ENCODE assay signal across 11 cellular contexts in genomic region chr6:39335780-39336541, GRCh38. TPM values are rescaled to one million over a fixed set of nuclear protein-coding genes. Genes with fewer than 3 reads are reported as not detected.
DNase-seq lines count a peak whose midpoint lies in the region; ATAC-seq and TF ChIP-seq lines count a peak whose summit lies in the region.
"Had no signal": no experiment of that assay in that cellular context is flagged by ENCODE, and none has a peak within 500 bp of the region (broad histone marks: within the 10 kb centered on the region; RNA-seq: fewer than 3 reads in every experiment).

No MANE protein-coding gene starts in this region.

- DNase-seq in Right ventricle myocardium superior: peak; percentile 52
- DNase-seq in left ventricle myocardium inferior: no peak
- DNase-seq in NB4 (ENCODE audit: low read depth): peak; percentile 59
- DNase-seq in chondrocyte (ENCODE audit: low spot score): peak; percentile 62
- DNase-seq in upper lobe of right lung: no peak
- DNase-seq in activated CD8-positive, alpha-beta memory T cell treated with anti-CD3 and anti-CD28 coated beads, Interleukin-2, amount 50 U/mL, for 48 hours: no peak
- no peak for DNase-seq in D341Med (ENCODE audit: low spot score)
- DNase-seq: BE2C had no signal

- H3K27me3 ChIP-seq in left ventricle myocardium inferior (ENCODE audit: low read depth) (peaks cover 49% of the 10 kb centered on the region), upper lobe of right lung (no peaks in the 10 kb centered on the region)
- H3K27me3 ChIP-seq: BE2C had no signal

- ATAC-seq in Right ventricle myocardium superior (ENCODE audit: poor library complexity) (no peak), upper lobe of right lung (peak; percentile 44), HG03135 (IDR thresholded peaks at IDR 0.05; ENCODE audit: unreplicated experiment) (no peak)
- ATAC-seq: left colon had no signal

- no peaks in the 10 kb centered on the region for H3K9me3 Mint-ChIP-seq in chondrocyte (ENCODE audit: low read depth)
- H3K9me3 Mint-ChIP-seq: activated naive CD4-positive, alpha-beta T cell treated with anti-CD3 and anti-CD28 coated beads, Interleukin-2, amount 50 U/mL, for 72 hours had no signal

- TF ChIP-seq CTCF in left ventricle myocardium inferior (IDR thresholded peaks at IDR 0.05; ENCODE audit: borderline replicate concordance): no peak
- TF ChIP-seq CTCF in NB4 (IDR thresholded peaks at IDR 0.05; ENCODE audit: low read depth, low read length): no peak
- TF ChIP-seq CTCF in chondrocyte (IDR thresholded peaks at IDR 0.05): no peak
- TF ChIP-seq CTCF in upper lobe of right lung (IDR thresholded peaks at IDR 0.05): no peak

- intact Hi-C loops in Right ventricle myocardium superior (cut with DNase I) (no loop called here), left ventricle myocardium inferior (cut with micrococcal nuclease) (no loop called here), upper lobe of right lung (cut with DNase I) (no loop called here)

- no peak overlapping the region for H3K27ac Mint-ChIP-seq in chondrocyte (ENCODE audit: unreplicated experiment)
- H3K27ac Mint-ChIP-seq: activated naive CD4-positive, alpha-beta T cell treated with anti-CD3 and anti-CD28 coated beads, Interleukin-2, amount 50 U/mL, for 72 hours had no signal

- H3K4me3 ChIP-seq in left ventricle myocardium inferior (no peak overlapping the region), NB4 (ENCODE audit: low read depth, low read length) (no peak overlapping the region), upper lobe of right lung (no peak overlapping the region)

- H3K9me3 ChIP-seq in left ventricle myocardium inferior (replicated peaks): no peaks in the 10 kb centered on the region
- no peaks in the 10 kb centered on the region for H3K9me3 ChIP-seq in upper lobe of right lung
- H3K9me3 ChIP-seq: BE2C had no signal

- H3K36me3 Mint-ChIP-seq in chondrocyte (ENCODE audit: low read depth): no peaks in the 10 kb centered on the region
- H3K36me3 Mint-ChIP-seq: activated naive CD4-positive, alpha-beta T cell treated with anti-CD3 and anti-CD28 coated beads, Interleukin-2, amount 50 U/mL, for 72 hours had no signal

- H3K4me1 ChIP-seq in left ventricle myocardium inferior (peaks cover 12% of the 10 kb centered on the region), upper lobe of right lung (peaks cover 22% of the 10 kb centered on the region)
- H3K4me1 ChIP-seq: BE2C had no signal

- no peak for TF ChIP-seq POLR2A in NB4 (IDR thresholded peaks at IDR 0.05; ENCODE audit: extremely low read depth, insufficient read length)

- H3K27ac ChIP-seq in left ventricle myocardium inferior (replicated peaks) (no peak overlapping the region), upper lobe of right lung (no peak overlapping the region)

- H3K27me3 Mint-ChIP-seq in chondrocyte (ENCODE audit: low read depth): peaks cover 43% of the 10 kb centered on the region

- no peak overlapping the region for H3K4me3 Mint-ChIP-seq in chondrocyte (ENCODE audit: unreplicated experiment)

- H3K4me1 Mint-ChIP-seq in chondrocyte (ENCODE audit: low read depth): peaks cover 4% of the 10 kb centered on the region

- H3K36me3 ChIP-seq in left ventricle myocardium inferior: no peaks in the 10 kb centered on the region
- H3K36me3 ChIP-seq in upper lobe of right lung: no peaks in the 10 kb centered on the region
- H3K36me3 ChIP-seq: BE2C had no signal

RNA-seq across cellular contexts. Expression of gene KCNK16, which starts 13.5 kb away (rescaled TPM):
- total RNA-seq in Right ventricle myocardium superior (not detected), left ventricle myocardium inferior (not detected), chondrocyte (not detected in 3 replicates), upper lobe of right lung (not detected)
- total RNA-seq: activated naive CD4-positive, alpha-beta T cell treated with anti-CD3 and anti-CD28 coated beads, Interleukin-2, amount 50 U/mL, for 72 hours; left colon had no signal

RNA-seq across cellular contexts. Expression of gene KCNK17, which starts 21.7 kb away (rescaled TPM):
- total RNA-seq in Right ventricle myocardium superior (not detected), left ventricle myocardium inferior (0.52 TPM), chondrocyte (not detected in 3 replicates), upper lobe of right lung (3.7 TPM)
- total RNA-seq: activated naive CD4-positive, alpha-beta T cell treated with anti-CD3 and anti-CD28 coated beads, Interleukin-2, amount 50 U/mL, for 72 hours had no signal

Comparison
In these comparisons a context has a peak if more than half of its experiments do, and no peak if none do; other contexts are left out.
1. DNase-seq: peak in Right ventricle myocardium superior (single experiment), NB4 (single experiment) and chondrocyte (single experiment); none in left ventricle myocardium inferior (single experiment), upper lobe of right lung (single experiment), activated CD8-positive, alpha-beta memory T cell treated with anti-CD3 and anti-CD28 coated beads, Interleukin-2, amount 50 U/mL, for 48 hours (single experiment) and D341Med (single experiment).